1 cellular context compared by ENCODE assay signal in the genomic region with DNA sequence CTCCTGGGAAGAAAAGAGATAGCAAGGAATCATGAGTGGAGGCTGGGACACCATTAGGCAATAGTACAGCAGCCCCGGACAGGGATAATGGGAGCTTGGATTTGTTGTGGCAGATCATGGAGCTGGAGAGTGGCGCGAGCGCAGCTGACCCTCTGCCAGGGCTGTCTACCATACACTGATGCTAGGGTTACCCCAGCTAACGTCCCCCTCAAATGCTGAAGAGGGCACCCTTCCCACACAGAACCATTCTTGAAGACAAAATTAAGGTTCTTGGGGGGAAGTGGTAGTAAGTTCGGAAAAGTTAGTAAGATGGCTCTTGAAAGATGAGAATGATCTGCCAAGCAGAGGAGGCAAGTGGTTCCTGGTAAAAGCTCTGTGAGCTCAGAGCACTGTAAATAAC.
TF ChIP-seq lines count a peak whose summit lies in the region.

No MANE protein-coding gene starts in this region.

TF ChIP-seq in H1, 55 proteins besides CTCF, POLR2A, EP300 and RAD21 (continued from another document):
- TF ChIP-seq CHD1 (IDR thresholded peaks at IDR 0.05; ENCODE audit: low read depth, low read length) (no peak), JUN (IDR thresholded peaks at IDR 0.05; ENCODE audit: low read depth, low read length) (no peak), TEAD4 (IDR thresholded peaks at IDR 0.05; ENCODE audit: low read depth, low read length) (no peak), POU5F1 (IDR thresholded peaks at IDR 0.05; ENCODE audit: low read depth, low read length) (no peak), SP1 (IDR thresholded peaks at IDR 0.05; ENCODE audit: low read depth, low read length) (no peak)
- TF ChIP-seq, protein P1, sequence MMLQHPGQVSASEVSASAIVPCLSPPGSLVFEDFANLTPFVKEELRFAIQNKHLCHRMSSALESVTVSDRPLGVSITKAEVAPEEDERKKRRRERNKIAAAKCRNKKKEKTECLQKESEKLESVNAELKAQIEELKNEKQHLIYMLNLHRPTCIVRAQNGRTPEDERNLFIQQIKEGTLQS (IDR thresholded peaks at IDR 0.05; ENCODE audit: insufficient read depth, low read depth, low read length) = no peak
